In genomic region chr13:68234278-68234677, GRCh38 we compare ENCODE assay signal across 2 cellular contexts.
TF ChIP-seq lines count a peak whose summit lies in the region.

No MANE protein-coding gene starts in this region.

TF ChIP-seq in HepG2, 621 proteins besides CTCF, POLR2A, EP300 and RAD21 (continued from another document):
- TF ChIP-seq CEBPZ (IDR thresholded peaks at IDR 0.05; ENCODE audit: low read length) (no peak), SIX4 (CRISPR knock-in tag; IDR thresholded peaks at IDR 0.05) (no peak), BCL3 (CRISPR knock-in tag; IDR thresholded peaks at IDR 0.05) (no peak)

TF ChIP-seq in WTC11, 78 proteins besides CTCF, POLR2A, EP300 and RAD21 (continued from another document):
- TF ChIP-seq, protein P1, sequence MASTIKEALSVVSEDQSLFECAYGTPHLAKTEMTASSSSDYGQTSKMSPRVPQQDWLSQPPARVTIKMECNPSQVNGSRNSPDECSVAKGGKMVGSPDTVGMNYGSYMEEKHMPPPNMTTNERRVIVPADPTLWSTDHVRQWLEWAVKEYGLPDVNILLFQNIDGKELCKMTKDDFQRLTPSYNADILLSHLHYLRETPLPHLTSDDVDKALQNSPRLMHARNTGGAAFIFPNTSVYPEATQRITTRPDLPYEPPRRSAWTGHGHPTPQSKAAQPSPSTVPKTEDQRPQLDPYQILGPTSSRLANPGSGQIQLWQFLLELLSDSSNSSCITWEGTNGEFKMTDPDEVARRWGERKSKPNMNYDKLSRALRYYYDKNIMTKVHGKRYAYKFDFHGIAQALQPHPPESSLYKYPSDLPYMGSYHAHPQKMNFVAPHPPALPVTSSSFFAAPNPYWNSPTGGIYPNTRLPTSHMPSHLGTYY (CRISPR knock-in tag; IDR thresholded peaks at IDR 0.05) = no peak
- TF ChIP-seq USF2 (CRISPR knock-in tag; IDR thresholded peaks at IDR 0.05) (no peak), FOXK1 (CRISPR knock-in tag; IDR thresholded peaks at IDR 0.05) (no peak), ZNF121 (CRISPR knock-in tag; IDR thresholded peaks at IDR 0.05) (no peak), ZNF416 (CRISPR knock-in tag; IDR thresholded peaks at IDR 0.05) (no peak), IRF2 (CRISPR knock-in tag; IDR thresholded peaks at IDR 0.05; ENCODE audit: borderline replicate concordance, low read depth) (no peak), RORB (CRISPR knock-in tag; IDR thresholded peaks at IDR 0.05) (no peak), ZNF512 (CRISPR knock-in tag; IDR thresholded peaks at IDR 0.05; ENCODE audit: borderline replicate concordance) (no peak), ZNF423 (CRISPR knock-in tag; IDR thresholded peaks at IDR 0.05) (no peak), ZSCAN18 (CRISPR knock-in tag; IDR thresholded peaks at IDR 0.05) (no peak), FOXP1 (CRISPR knock-in tag; IDR thresholded peaks at IDR 0.05; ENCODE audit: borderline replicate concordance) (no peak)
